In the genomic region with DNA sequence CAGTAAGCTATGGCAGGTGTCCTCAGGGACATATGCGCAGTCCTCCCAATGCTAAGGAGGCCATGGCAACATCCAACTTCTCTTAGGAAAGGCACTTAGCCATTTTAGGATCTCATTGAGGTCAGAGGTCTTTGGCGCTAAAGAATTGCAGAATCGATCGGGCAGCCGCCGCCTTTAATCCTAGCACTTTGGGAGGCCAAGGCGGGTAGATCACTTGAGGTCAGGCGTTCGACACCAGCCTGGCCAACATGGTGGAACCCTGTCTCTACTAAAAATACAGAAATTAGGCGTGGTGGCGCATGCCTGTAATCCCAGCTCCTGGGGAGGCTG, we compare ENCODE assay signal across 9 cellular contexts. TPM values are rescaled to one million over a fixed set of nuclear protein-coding genes. Genes with fewer than 3 reads are reported as not detected.
DNase-seq lines count a peak whose midpoint lies in the region; ATAC-seq and TF ChIP-seq lines count a peak whose summit lies in the region.
"Had no signal": no experiment of that assay in that cellular context is flagged by ENCODE, and none has a peak within 500 bp of the region (broad histone marks: within the 10 kb centered on the region; RNA-seq: fewer than 3 reads in every experiment).

No MANE protein-coding gene starts in this region.

- H4K91ac ChIP-seq in IMR-90 (ENCODE audit: insufficient read depth, low read depth, low read length) = peak overlapping the region; percentile 63

- dilution Hi-C loops in IMR-90 (cut with HindIII; ENCODE audit: low sequenced_read_pairs, unreplicated experiment) = no loop called here

- no peaks in the 10 kb centered on the region; the same call in none of the 2 replicates for H4K20me1 ChIP-seq in IMR-90 (ENCODE audit: insufficient read depth, low read length)

- POLR2A ChIA-PET in IMR-90 (lab: Charles Lee; ENCODE audit: unreplicated experiment) = no interaction called here

- no peaks in the 10 kb centered on the region for H3K36me3 Mint-ChIP-seq in brain

- no peaks in the 10 kb centered on the region for H3K9me3 ChIP-seq in IMR-90 (ENCODE audit: control insufficient read depth, insufficient read depth, low read length)
- no peaks in the 10 kb centered on the region for H3K9me3 ChIP-seq in muscle layer of colon (ENCODE audit: low read length)

- H2AK9ac ChIP-seq in IMR-90 (replicated peaks; ENCODE audit: low read depth, low read length, poor library complexity) = peak overlapping the region; percentile 96

- peaks cover 24% of the 10 kb centered on the region for H3K4me1 Mint-ChIP-seq in brain

- H3K27me3 ChIP-seq in IMR-90 (ENCODE audit: control insufficient read depth, insufficient read depth, low read length) (no peaks in the 10 kb centered on the region), muscle layer of colon (ENCODE audit: control insufficient read depth in 1 of 2, insufficient read depth in 2 of 2, low read length in 2 of 2) (no peaks in the 10 kb centered on the region)

- TF ChIP-seq RAD21 in IMR-90 (IDR thresholded peaks at IDR 0.05; ENCODE audit: low read length) = no peak

- H3K9ac ChIP-seq in IMR-90 (ENCODE audit: low read depth, low read length) = peak overlapping the region; percentile 77
- no peak overlapping the region for H3K9ac ChIP-seq in muscle layer of colon (ENCODE audit: low read length)

- 0 out of 2 replicates have a peak, but pooled peaks cover 8% of the 10 kb centered on the region for H3K9me1 ChIP-seq in IMR-90 (ENCODE audit: insufficient read depth, low read length)

- H2BK120ac ChIP-seq in IMR-90 (ENCODE audit: low read depth, low read length) = peak overlapping the region; percentile 0; the same call in 1 of the 2 replicates

- peak overlapping the region; percentile 46 for H2AK5ac ChIP-seq in IMR-90 (ENCODE audit: low read depth, low read length)

- H3K79me1 ChIP-seq in IMR-90 (ENCODE audit: low read depth in 1 of 2, low read length in 2 of 2) = peaks cover 9 to 41% of the 10 kb centered on the region in 2 experiments

- TF ChIP-seq CTCF in AG10803 (conservative IDR thresholded peaks at IDR 0.05; ENCODE audit: low read length) (no peak), IMR-90 (conservative IDR thresholded peaks at IDR 0.05; ENCODE audit: low read depth, low read length) (no peak), brain (conservative IDR thresholded peaks at IDR 0.05) (no peak)

- ATAC-seq in IMR-90 (ENCODE audit: low read depth) (no peak), HG02623 (IDR thresholded peaks at IDR 0.05; ENCODE audit: unreplicated experiment) (no peak)
- ATAC-seq in activated CD4-positive, CD25-positive, alpha-beta regulatory T cell treated with anti-CD3 and anti-CD28 coated beads, Interleukin-2, amount 50 U/mL, for 24 hours = no peak

- peak overlapping the region; percentile 85 to 99 for H4K8ac ChIP-seq in IMR-90 (ENCODE audit: low read depth in 2 of 2, low read length in 2 of 2)

- H4K5ac ChIP-seq in IMR-90 (ENCODE audit: low read depth, low read length) = peak overlapping the region; percentile 83

- intact Hi-C loops in IMR-90 (cut with micrococcal nuclease) = no loop called here

- TF ChIP-seq POLR2A in IMR-90 (IDR thresholded peaks at IDR 0.05; ENCODE audit: low read depth, low read length) = no peak

- peak overlapping the region; percentile 67 for H3K4me3 ChIP-seq in AG10803 (ENCODE audit: low read length)
- no peak overlapping the region for H3K4me3 ChIP-seq in IMR-90 (ENCODE audit: insufficient read depth, low read depth, low read length)
- H3K4me3 ChIP-seq in muscle layer of colon (ENCODE audit: low read depth in 1 of 2, low read length in 2 of 2) = peak overlapping the region; percentile 55 to 64

- H3K4ac ChIP-seq in IMR-90 (ENCODE audit: low read depth, low read length) = peak overlapping the region; percentile 51

- 100% methylated on average over 6 of the region's 11 CpGs; no CpG with 5 or more reads in 1 of the 2 experiments for WGBS in IMR-90 (ENCODE audit: extremely low coverage in 2 of 2, insufficient read length in 1 of 2), 2 experiments

- H3K4me2 ChIP-seq in IMR-90 (ENCODE audit: low read depth, low read length) = peak overlapping the region; percentile 94; the same call in 1 of the 2 replicates

- BruUV-seq in IMR-90 (replicated peaks; lab: Mats Ljungman, UMichigan) = no TSS peak

- H3K9me3 Mint-ChIP-seq in brain = no peaks in the 10 kb centered on the region

- H3K4me1 ChIP-seq in IMR-90 (ENCODE audit: control insufficient read depth, insufficient read depth, low read length) (peaks cover 7% of the 10 kb centered on the region; the same call in 1 of the 2 replicates), muscle layer of colon (ENCODE audit: insufficient read depth, low read length) (peaks cover 13% of the 10 kb centered on the region)

- in situ Hi-C loops in IMR-90 (cut with MboI; ENCODE audit: low sequenced_read_pairs) = no loop called here

- H2BK20ac ChIP-seq in IMR-90 (ENCODE audit: low read depth, low read length) = no peak overlapping the region

- H3K36me3 ChIP-seq in IMR-90 (ENCODE audit: control insufficient read depth, insufficient read depth, low read length) (no peaks in the 10 kb centered on the region; the same call in 1 of the 2 replicates), muscle layer of colon (ENCODE audit: insufficient read depth, low read length) (no peaks in the 10 kb centered on the region)

- H3K27ac ChIP-seq in IMR-90 (ENCODE audit: insufficient read depth, low read length) (no peak overlapping the region; the same call in 1 of the 2 replicates), muscle layer of colon (ENCODE audit: low read depth, low read length) (peak overlapping the region; percentile 61)

- peak overlapping the region; percentile 79; the same call in 1 of the 2 replicates for H3K23ac ChIP-seq in IMR-90 (ENCODE audit: low read depth, low read length)

- peak overlapping the region; percentile 92 for H2AFZ ChIP-seq in IMR-90 (replicated peaks; ENCODE audit: low read length, poor library complexity)

- peak overlapping the region; percentile 83; the same call in 1 of the 2 replicates for H3K14ac ChIP-seq in IMR-90 (replicated peaks; ENCODE audit: low read depth, low read length)

- CTCF ChIA-PET in IMR-90 (lab: Yijun Ruan, JAX) = no interaction called here

- H2BK5ac ChIP-seq in IMR-90 (ENCODE audit: low read depth, low read length, poor library complexity, severe bottlenecking) = peak overlapping the region; percentile 44

- no peak overlapping the region for H3K18ac ChIP-seq in IMR-90 (ENCODE audit: low read depth, low read length)

- peak overlapping the region; percentile 89 to 98 (median 93) for H3K27ac Mint-ChIP-seq in brain

- H3K4me3 Mint-ChIP-seq in brain = peak overlapping the region; percentile 87 to 94 (median 92)

- DNase-seq in AG10803 (ENCODE audit: low read depth) (no peak), IMR-90 (no peak), C1 segment of cervical spinal cord (lab: John Stamatoyannopoulos, UW) (no peak), NCI-H128 (lab: John Stamatoyannopoulos, UW; ENCODE audit: unreplicated experiment) (no peak)
- DNase-seq: NCI-H1105 treated with DMSO at 0.1 percent for 48 hours had no signal

- H3K27me3 Mint-ChIP-seq in brain = peaks cover 5% of the 10 kb centered on the region

- no peak overlapping the region for H3K56ac ChIP-seq in IMR-90 (ENCODE audit: extremely low read depth, insufficient read depth, low read length)

- peak overlapping the region; percentile 34; the same call in 1 of the 3 replicates for H2BK15ac ChIP-seq in IMR-90 (ENCODE audit: low read depth, low read length)

TF ChIP-seq in IMR-90, 13 proteins besides CTCF, POLR2A, EP300 and RAD21:
- TF ChIP-seq RFX5 (IDR thresholded peaks at IDR 0.05; ENCODE audit: low read depth, low read length) = no peak
- no peak for TF ChIP-seq RCOR1 (IDR thresholded peaks at IDR 0.05; ENCODE audit: insufficient replicate concordance, low read length)
- TF ChIP-seq CHD1 (IDR thresholded peaks at IDR 0.05; ENCODE audit: low read depth, low read length) = no peak
- no peak for TF ChIP-seq SMC3 (IDR thresholded peaks at IDR 0.05; ENCODE audit: low read depth, low read length)
- TF ChIP-seq BHLHE40 (IDR thresholded peaks at IDR 0.05; ENCODE audit: low read depth, low read length) = no peak
- TF ChIP-seq MAFK (IDR thresholded peaks at IDR 0.05; ENCODE audit: low read depth, low read length) = no peak

RNA-seq across cellular contexts. Expression of a gene that starts 1.2 kb away (rescaled TPM):
- 30.3 and 34.2 TPM in 2 replicates for total RNA-seq in IMR-90 (2012; rRNA removed)
- polyA plus RNA-seq in IMR-90 (2012; rRNA removed) = 121 and 140 TPM in 2 replicates
- polyA plus RNA-seq in IMR-90 (2012; cell fraction: cytosol; rRNA removed) = 278 and 288 TPM in 2 replicates
- polyA plus RNA-seq in IMR-90 (2012; cell fraction: nucleus; rRNA removed; ENCODE audit: low replicate concordance) = 60.7 and 79.7 TPM in 2 replicates
- 74.6 TPM for polyA plus RNA-seq in brain (ENCODE audit: insufficient read depth, low read depth, low replicate concordance)

RNA-seq across cellular contexts. Expression of a gene that starts 13.8 kb away (rescaled TPM):
- 19.9 and 20.3 TPM in 2 replicates for total RNA-seq in IMR-90 (2012; rRNA removed)
- 49.0 and 53.6 TPM in 2 replicates for polyA plus RNA-seq in IMR-90 (2012; rRNA removed)
- 46.9 and 51.2 TPM in 2 replicates for polyA plus RNA-seq in IMR-90 (2012; cell fraction: cytosol; rRNA removed)
- 155 and 163 TPM in 2 replicates for polyA plus RNA-seq in IMR-90 (2012; cell fraction: nucleus; rRNA removed; ENCODE audit: low replicate concordance)
- 67.3 TPM for polyA plus RNA-seq in brain (ENCODE audit: insufficient read depth, low read depth, low replicate concordance)
